1 cellular context compared by ENCODE assay signal in the genomic region with DNA sequence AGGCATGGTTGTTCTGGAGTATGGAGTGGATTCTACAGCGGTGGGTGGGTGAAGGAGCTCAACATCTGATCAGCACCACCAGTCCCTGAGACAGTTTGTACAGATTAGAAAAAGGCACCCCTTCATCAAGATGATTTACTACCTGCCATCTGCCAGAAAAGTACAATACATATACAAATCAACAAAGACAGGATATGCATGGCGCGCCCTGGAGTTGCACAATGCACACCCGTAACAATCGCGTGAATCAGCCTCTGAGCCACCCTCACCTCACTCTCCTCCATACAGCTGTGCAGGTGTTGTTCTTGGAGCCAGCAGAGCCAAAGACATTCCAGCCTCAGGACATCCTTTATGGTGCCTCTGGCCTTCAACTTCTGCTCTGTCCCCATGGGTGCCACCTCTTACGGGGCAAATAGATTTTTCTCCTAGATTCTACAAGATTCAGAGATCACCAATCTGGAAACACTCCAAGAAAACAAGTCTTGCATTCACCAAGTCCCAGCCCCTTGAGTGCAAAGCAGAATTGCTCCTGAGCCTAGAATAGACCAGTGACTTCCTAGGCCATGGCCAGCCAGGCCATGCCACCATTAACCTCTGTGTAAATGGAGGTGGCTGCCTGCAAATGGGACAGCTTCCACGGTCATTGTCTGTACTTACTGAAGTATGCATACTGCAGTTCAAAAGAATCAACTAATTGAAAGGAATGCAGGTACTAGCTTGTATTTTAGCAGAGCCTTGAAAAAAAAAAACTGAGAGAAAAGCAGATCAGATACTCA.
TF ChIP-seq lines count a peak whose summit lies in the region.

No MANE protein-coding gene starts in this region.

TF ChIP-seq in Ishikawa, 13 proteins besides CTCF, POLR2A, EP300 and RAD21 (continued from another document):
- TF ChIP-seq, protein P1, sequence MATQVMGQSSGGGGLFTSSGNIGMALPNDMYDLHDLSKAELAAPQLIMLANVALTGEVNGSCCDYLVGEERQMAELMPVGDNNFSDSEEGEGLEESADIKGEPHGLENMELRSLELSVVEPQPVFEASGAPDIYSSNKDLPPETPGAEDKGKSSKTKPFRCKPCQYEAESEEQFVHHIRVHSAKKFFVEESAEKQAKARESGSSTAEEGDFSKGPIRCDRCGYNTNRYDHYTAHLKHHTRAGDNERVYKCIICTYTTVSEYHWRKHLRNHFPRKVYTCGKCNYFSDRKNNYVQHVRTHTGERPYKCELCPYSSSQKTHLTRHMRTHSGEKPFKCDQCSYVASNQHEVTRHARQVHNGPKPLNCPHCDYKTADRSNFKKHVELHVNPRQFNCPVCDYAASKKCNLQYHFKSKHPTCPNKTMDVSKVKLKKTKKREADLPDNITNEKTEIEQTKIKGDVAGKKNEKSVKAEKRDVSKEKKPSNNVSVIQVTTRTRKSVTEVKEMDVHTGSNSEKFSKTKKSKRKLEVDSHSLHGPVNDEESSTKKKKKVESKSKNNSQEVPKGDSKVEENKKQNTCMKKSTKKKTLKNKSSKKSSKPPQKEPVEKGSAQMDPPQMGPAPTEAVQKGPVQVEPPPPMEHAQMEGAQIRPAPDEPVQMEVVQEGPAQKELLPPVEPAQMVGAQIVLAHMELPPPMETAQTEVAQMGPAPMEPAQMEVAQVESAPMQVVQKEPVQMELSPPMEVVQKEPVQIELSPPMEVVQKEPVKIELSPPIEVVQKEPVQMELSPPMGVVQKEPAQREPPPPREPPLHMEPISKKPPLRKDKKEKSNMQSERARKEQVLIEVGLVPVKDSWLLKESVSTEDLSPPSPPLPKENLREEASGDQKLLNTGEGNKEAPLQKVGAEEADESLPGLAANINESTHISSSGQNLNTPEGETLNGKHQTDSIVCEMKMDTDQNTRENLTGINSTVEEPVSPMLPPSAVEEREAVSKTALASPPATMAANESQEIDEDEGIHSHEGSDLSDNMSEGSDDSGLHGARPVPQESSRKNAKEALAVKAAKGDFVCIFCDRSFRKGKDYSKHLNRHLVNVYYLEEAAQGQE (IDR thresholded peaks at IDR 0.05; ENCODE audit: low read depth), result no peak
- TF ChIP-seq YY1 (IDR thresholded peaks at IDR 0.05; ENCODE audit: low read depth) (peak; percentile 61), TAF1 (IDR thresholded peaks at IDR 0.05; ENCODE audit: low read depth) (no peak), EGR1 (IDR thresholded peaks at IDR 0.05) (no peak), ZBTB7A (IDR thresholded peaks at IDR 0.05; ENCODE audit: low read depth) (no peak)
TF ChIP-seq in Ishikawa: peak in this region for 7.
